Comparison of ENCODE assay signal across 9 cellular contexts in genomic region chr5:43006411-43007202, GRCh38. TPM values are rescaled to one million over a fixed set of nuclear protein-coding genes. Genes with fewer than 3 reads are reported as not detected.
DNase-seq lines count a peak whose midpoint lies in the region; ATAC-seq, FAIRE-seq and TF ChIP-seq lines count a peak whose summit lies in the region.
"Had no signal": no experiment of that assay in that cellular context is flagged by ENCODE, and none has a peak within 500 bp of the region (broad histone marks: within the 10 kb centered on the region; RNA-seq: fewer than 3 reads in every experiment).

No MANE protein-coding gene starts in this region.

- H3K4me1 Mint-ChIP-seq in activated naive CD4-positive, alpha-beta T cell treated with anti-CD3 and anti-CD28 coated beads, Interleukin-2, amount 10 ng/mL, durations not matched to agents 7 days and 5 days: peaks cover 36% of the 10 kb centered on the region
- H3K4me1 Mint-ChIP-seq in astrocyte (ENCODE audit: low read depth, unreplicated experiment) (no peaks in the 10 kb centered on the region), memory B cell (peaks cover 13% of the 10 kb centered on the region), type B pancreatic cell (ENCODE audit: unreplicated experiment) (no peaks in the 10 kb centered on the region)

- CTCF ChIA-PET in activated naive CD4-positive, alpha-beta T cell treated with anti-CD3 and anti-CD28 coated beads, Interleukin-2, amount 10 ng/mL, durations not matched to agents 7 days and 5 days (lab: Charles Lee): interaction anchor here (1.1 to 4.5 kb wide), 5 partner anchors 12 to 98 kb away, joined by 3 to 50 read pairs (median 13); partner anchors contain the start of gene ANXA2R

- H3K9me3 ChIP-seq in astrocyte (ENCODE audit: insufficient read depth, low read depth, low read length): no peaks in the 10 kb centered on the region

- TF ChIP-seq CTCF in astrocyte (IDR thresholded peaks at IDR 0.05; ENCODE audit: insufficient read depth, low read depth, low read length): no peak
- no peak for TF ChIP-seq CTCF in type B pancreatic cell (conservative IDR thresholded peaks at IDR 0.05)

- no peak for FAIRE-seq in astrocyte (lab: Jason Lieb, UNC)
- FAIRE-seq: D721Med had no signal

- no peaks in the 10 kb centered on the region for H3K9me3 Mint-ChIP-seq in activated naive CD4-positive, alpha-beta T cell treated with anti-CD3 and anti-CD28 coated beads, Interleukin-2, amount 10 ng/mL, durations not matched to agents 7 days and 5 days
- H3K9me3 Mint-ChIP-seq in astrocyte (ENCODE audit: unreplicated experiment) (peaks cover 2% of the 10 kb centered on the region), memory B cell (no peaks in the 10 kb centered on the region), type B pancreatic cell (no peaks in the 10 kb centered on the region)

- H3K79me2 ChIP-seq in astrocyte (ENCODE audit: insufficient read depth, low read length): no peaks in the 10 kb centered on the region

- H4K20me1 ChIP-seq in astrocyte (ENCODE audit: insufficient read depth, low read length): no peaks in the 10 kb centered on the region

- peaks cover 5% of the 10 kb centered on the region for H3K27me3 Mint-ChIP-seq in activated naive CD4-positive, alpha-beta T cell treated with anti-CD3 and anti-CD28 coated beads, Interleukin-2, amount 10 ng/mL, durations not matched to agents 7 days and 5 days
- peaks cover 58% of the 10 kb centered on the region for H3K27me3 Mint-ChIP-seq in astrocyte (ENCODE audit: low read depth, unreplicated experiment)
- no peaks in the 10 kb centered on the region for H3K27me3 Mint-ChIP-seq in memory B cell
- H3K27me3 Mint-ChIP-seq in type B pancreatic cell: peaks cover 72% of the 10 kb centered on the region

- peak overlapping the region; percentile 99 for H3K27ac Mint-ChIP-seq in activated naive CD4-positive, alpha-beta T cell treated with anti-CD3 and anti-CD28 coated beads, Interleukin-2, amount 10 ng/mL, durations not matched to agents 7 days and 5 days
- H3K27ac Mint-ChIP-seq in astrocyte (ENCODE audit: unreplicated experiment) (no peak overlapping the region), memory B cell (no peak overlapping the region), type B pancreatic cell (no peak overlapping the region)

- no peaks in the 10 kb centered on the region for H3K27me3 ChIP-seq in astrocyte (ENCODE audit: insufficient read depth, low read length)

- peak overlapping the region; percentile 77 for H3K4me3 Mint-ChIP-seq in activated naive CD4-positive, alpha-beta T cell treated with anti-CD3 and anti-CD28 coated beads, Interleukin-2, amount 10 ng/mL, durations not matched to agents 7 days and 5 days
- peak overlapping the region; percentile 87 for H3K4me3 Mint-ChIP-seq in astrocyte (ENCODE audit: unreplicated experiment)
- peak overlapping the region; percentile 93 for H3K4me3 Mint-ChIP-seq in memory B cell
- H3K4me3 Mint-ChIP-seq in type B pancreatic cell: peak overlapping the region; percentile 93

- H3K4me3 ChIP-seq in astrocyte (ENCODE audit: insufficient read depth, low read depth, low read length): peak overlapping the region; percentile 67

- no peak for DNase-seq in activated naive CD4-positive, alpha-beta T cell treated with anti-CD3 and anti-CD28 coated beads, Interleukin-2, amount 10 ng/mL, durations not matched to agents 7 days and 5 days
- DNase-seq in activated naive CD4-positive, alpha-beta T cell treated with Interleukin-2 at 50 U/mL for 16 hours: no peak
- DNase-seq in astrocyte (ENCODE audit: low read depth) (peak; percentile 53), memory B cell (ENCODE audit: low spot score in 2 of 2) (no peak), type B pancreatic cell (ENCODE audit: extremely low spot score, unreplicated experiment) (no peak), T1000 (lab: John Stamatoyannopoulos, UW) (no peak)

- H3K36me3 ChIP-seq in astrocyte (ENCODE audit: insufficient read depth, low read length): no peaks in the 10 kb centered on the region

- peaks cover 26% of the 10 kb centered on the region for H3K4me1 ChIP-seq in astrocyte (ENCODE audit: insufficient read depth, low read length)

- H3K36me3 Mint-ChIP-seq in activated naive CD4-positive, alpha-beta T cell treated with anti-CD3 and anti-CD28 coated beads, Interleukin-2, amount 10 ng/mL, durations not matched to agents 7 days and 5 days: no peaks in the 10 kb centered on the region
- H3K36me3 Mint-ChIP-seq in astrocyte (ENCODE audit: low read depth, unreplicated experiment): peaks cover 4% of the 10 kb centered on the region
- no peaks in the 10 kb centered on the region for H3K36me3 Mint-ChIP-seq in memory B cell
- no peaks in the 10 kb centered on the region for H3K36me3 Mint-ChIP-seq in type B pancreatic cell

- ATAC-seq in memory B cell (ENCODE audit: low read depth) (no peak), GM21619 (IDR thresholded peaks at IDR 0.05; ENCODE audit: unreplicated experiment) (no peak), GM19351 (IDR thresholded peaks at IDR 0.05; ENCODE audit: unreplicated experiment) (no peak)

- peak overlapping the region; percentile 89 for H3K4me2 ChIP-seq in astrocyte (ENCODE audit: low read length)

- peak overlapping the region; percentile 86 for H3K9ac ChIP-seq in astrocyte (ENCODE audit: low read length)

- H3K27ac ChIP-seq in astrocyte (ENCODE audit: low read depth, low read length): peak overlapping the region; percentile 83

- peak overlapping the region; percentile 80 for H2AFZ ChIP-seq in astrocyte (ENCODE audit: low read depth, low read length)

RNA-seq across cellular contexts. Expression of gene ANXA2R, which starts 33.5 kb away (rescaled TPM):
- total RNA-seq in astrocyte (0.50 and 0.77 TPM in 2 replicates), type B pancreatic cell (ENCODE audit: low replicate concordance) (0.34 and 0.74 TPM in 2 replicates)
